ENCODE assay signal across 8 cellular contexts in the genomic region with DNA sequence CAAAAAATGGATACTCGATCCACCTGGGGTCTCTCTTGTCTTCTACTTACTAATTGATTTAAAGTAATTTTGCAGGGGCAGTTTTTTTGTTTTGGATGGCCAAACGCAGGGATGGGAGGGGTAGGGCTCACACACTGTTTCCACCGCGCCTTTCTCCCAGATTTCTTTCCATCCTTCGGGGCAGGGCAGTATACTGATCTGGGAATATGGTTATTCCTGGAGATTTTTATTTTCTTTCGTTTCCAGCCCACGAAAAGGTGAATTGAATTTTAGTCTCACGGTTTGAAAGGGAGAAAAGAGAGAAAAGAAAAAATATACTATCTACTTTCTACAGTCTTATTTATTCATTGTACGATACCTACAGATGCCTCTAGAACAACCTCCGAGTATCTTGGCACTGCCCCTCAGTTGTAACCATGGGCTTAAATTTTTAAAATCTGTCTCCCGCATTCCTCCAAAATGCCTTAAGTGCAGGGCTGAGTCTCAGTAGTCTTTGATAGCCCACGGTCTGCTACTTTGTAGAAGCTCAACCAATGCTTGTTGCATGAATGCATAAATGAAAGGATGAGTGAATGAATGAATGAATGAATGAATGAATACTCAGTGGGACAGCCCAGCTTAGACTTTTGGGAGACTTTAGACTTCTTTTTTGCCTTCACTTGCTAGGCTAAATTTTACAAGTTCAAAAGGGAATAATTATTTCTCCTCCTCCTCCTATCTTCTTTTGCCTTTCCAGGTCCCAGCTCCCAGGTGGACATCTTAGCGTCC. TPM values are rescaled to one million over a fixed set of nuclear protein-coding genes. Genes with fewer than 3 reads are reported as not detected.
A peak's percentile ranks its signal among the peaks of the same experiment; 100 is the strongest.
DNase-seq lines count a peak whose midpoint lies in the region; ATAC-seq and TF ChIP-seq lines count a peak whose summit lies in the region.

No MANE protein-coding gene starts in this region.

- peak; percentile 43 for DNase-seq in AG08395 (ENCODE audit: low spot score)
- DNase-seq in HFF-Myc (ENCODE audit: extremely low read depth, low read depth), result peak; percentile 69
- no peak for DNase-seq in body of pancreas
- no peak for DNase-seq in mesothelial cell of epicardium (ENCODE audit: low spot score in 2 of 2, unreplicated experiment in 2 of 2)
- no peak for DNase-seq in SW 1271 (lab: John Stamatoyannopoulos, UW)
- DNase-seq in glomerular visceral epithelial cell (ENCODE audit: extremely low spot score), result no peak
- DNase-seq in NCI-H187 treated with DMSO at 0.1 percent for 48 hours (lab: John Stamatoyannopoulos, UW), result no peak

- H3K4me3 ChIP-seq in HFF-Myc (replicated peaks; ENCODE audit: low read depth, low read length) (peak overlapping the region; percentile 62), body of pancreas (no peak overlapping the region)

- no peaks in the 10 kb centered on the region for H3K36me3 ChIP-seq in body of pancreas (replicated peaks in 1 of 2; ENCODE audit: insufficient read depth in 1 of 2, low read depth in 2 of 2)

- intact Hi-C loops in body of pancreas (cut with DNase I), result no loop called here

- no peaks in the 10 kb centered on the region for H3K27me3 Mint-ChIP-seq in mesothelial cell of epicardium (ENCODE audit: low read depth)

- H3K27ac Mint-ChIP-seq in mesothelial cell of epicardium, result peak overlapping the region; percentile 93

- ATAC-seq in body of pancreas, result no peak
- no peak for ATAC-seq in activated CD4-positive, CD25-positive, alpha-beta regulatory T cell treated with anti-CD3 and anti-CD28 coated beads, Interleukin-2, amount 50 U/mL, for 24 hours

- H3K4me3 Mint-ChIP-seq in mesothelial cell of epicardium, result peak overlapping the region; percentile 87

- no peak for TF ChIP-seq CTCF in HFF-Myc (IDR thresholded peaks at IDR 0.05; ENCODE audit: low read depth, low read length, missing control alignments)
- no peak for TF ChIP-seq CTCF in body of pancreas (IDR thresholded peaks at IDR 0.05)
- TF ChIP-seq CTCF in mesothelial cell of epicardium (IDR thresholded peaks at IDR 0.05; ENCODE audit: unreplicated experiment), result no peak

- WGBS in body of pancreas, 2 donors, result 11 to 12% methylated on average over 13 of the region's 13 CpGs

- H3K4me1 ChIP-seq in body of pancreas, result peaks cover 34% of the 10 kb centered on the region

- H3K27me3 ChIP-seq in body of pancreas, result no peaks in the 10 kb centered on the region

- H3K9me3 Mint-ChIP-seq in mesothelial cell of epicardium, result no peaks in the 10 kb centered on the region

- H3K27ac ChIP-seq in body of pancreas, result peak overlapping the region in 3 of 4 donors; percentile 65 to 80 (median 75)

- H3K36me3 Mint-ChIP-seq in mesothelial cell of epicardium, result no peaks in the 10 kb centered on the region

- no peak for TF ChIP-seq POLR2A in body of pancreas (IDR thresholded peaks at IDR 0.05)

- no peaks in the 10 kb centered on the region for H3K9me3 ChIP-seq in body of pancreas

- peaks cover 12% of the 10 kb centered on the region for H3K4me1 Mint-ChIP-seq in mesothelial cell of epicardium

RNA-seq across cellular contexts. Expression of a gene that starts 18.1 kb away (rescaled TPM):
- total RNA-seq in body of pancreas, result 10 to 100 TPM; 56.3 to 69.2 TPM
- 75.7 to 77.0 TPM (median 76.1 TPM) in 3 replicates for total RNA-seq in mesothelial cell of epicardium

Comparison
In these comparisons a context has a peak if more than half of its experiments do, and no peak if none do; other contexts are left out.
1. DNase-seq: peak in AG08395 (single experiment) and HFF-Myc (single experiment); none in body of pancreas (0 of 4), mesothelial cell of epicardium (0 of 2), SW 1271 (0 of 2), glomerular visceral epithelial cell (single experiment) and NCI-H187 treated with DMSO at 0.1 percent for 48 hours (single experiment).